In the genomic region with DNA sequence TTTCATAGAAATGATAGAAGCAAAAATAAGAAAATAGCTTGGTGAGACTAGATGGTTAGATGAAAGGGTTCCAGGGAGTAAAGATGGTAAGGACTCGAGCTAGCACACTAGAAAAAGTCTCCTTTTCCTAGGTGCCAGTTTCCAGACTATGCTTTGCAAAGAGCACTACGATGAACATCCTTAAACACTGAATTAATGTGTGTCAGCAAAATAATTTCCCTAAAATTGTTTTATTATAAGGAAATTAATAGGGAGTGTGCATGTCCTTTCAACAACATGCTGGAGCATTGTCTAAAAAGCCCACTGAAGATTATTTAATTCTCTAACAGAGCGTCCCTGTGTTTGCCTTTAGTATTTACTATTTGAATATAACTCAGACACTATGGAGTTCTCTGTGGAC, we compare ENCODE assay signal across 35 cellular contexts.
"Had no signal": no experiment of that assay in that cellular context is flagged by ENCODE, and none has a peak within 500 bp of the region (broad histone marks: within the 10 kb centered on the region; RNA-seq: fewer than 3 reads in every experiment).

No MANE protein-coding gene starts in this region.

- H3K4me1 Mint-ChIP-seq: activated B cell treated with CpG ODN at 0.5 μM for 24 hours; activated naive CD4-positive, alpha-beta T cell treated with anti-CD3 and anti-CD28 coated beads, Interleukin-2, amount 50 U/mL, for 24 hours; activated naive CD8-positive, alpha-beta T cell treated with anti-CD3 and anti-CD28 coated beads for 36 hours had no signal

- H3K4me1 ChIP-seq: adrenal gland had no signal

- H3K27me3 ChIP-seq: body of pancreas, esophagus muscularis mucosa, foreskin keratinocyte, gastrocnemius medialis, heart left ventricle had no signal

- H3K27ac Mint-ChIP-seq: activated B cell treated with CpG ODN at 0.5 μM for 24 hours; activated CD8-positive, alpha-beta T cell treated with anti-CD3 and anti-CD28 coated beads for 36 hours; activated naive CD4-positive, alpha-beta T cell treated with anti-CD3 and anti-CD28 coated beads for 36 hours; activated naive CD4-positive, alpha-beta T cell treated with anti-CD3 and anti-CD28 coated beads, Interleukin-2, amount 50 U/mL, for 24 hours; activated naive CD8-positive, alpha-beta T cell treated with anti-CD3 and anti-CD28 coated beads for 36 hours; activated naive CD8-positive, alpha-beta T cell treated with anti-CD3 and anti-CD28 coated beads, Interleukin-2, amount 50 U/mL, for 24 hours; activated T-helper 1 cell treated with anti-CD3 and anti-CD28 coated beads, Interleukin-12 subunit alpha, Interleukin-12 subunit beta, Interleukin-2, Interleukin-4 antibody, amounts not matched to agents 30 ng/mL and 10 ng/mL and 1 ng/mL, durations not matched to agents 14 hours and 24 hours and 36 hours; activated T-helper 2 cell treated with anti-CD3 and anti-CD28 coated beads, Interferon-gamma antibody, Interleukin-2, Interleukin-4, amounts not matched to agents 10 μg/mL and 5 μg/mL and 100 μg/mL, durations not matched to agents 14 hours and 24 hours and 36 hours; effector memory CD8-positive, alpha-beta T cell; T-helper 17 cell; T-helper 2 cell treated with Interferon-gamma antibody and Interleukin-4, amounts not matched to agents 5 μg/mL and 100 μg/mL, for 36 hours had no signal

- H3K4me3 ChIP-seq: adrenal gland, body of pancreas, esophagus muscularis mucosa, gastrocnemius medialis, heart left ventricle had no signal

- DNase-seq: activated B cell treated with CpG ODN at 0.5 μM for 24 hours; activated CD4-positive, alpha-beta T cell treated with anti-CD3 and anti-CD28 coated beads for 48 hours; activated CD4-positive, alpha-beta T cell treated with anti-CD3 and anti-CD28 coated beads, Interleukin-2, amount 50 U/mL, for 1 hour; activated CD4-positive, alpha-beta T cell treated with anti-CD3 and anti-CD28 coated beads, Interleukin-2, amount 50 U/mL, for 48 hours; activated CD8-positive, alpha-beta memory T cell treated with anti-CD3 and anti-CD28 coated beads for 24 hours; activated CD8-positive, alpha-beta T cell treated with anti-CD3 and anti-CD28 coated beads for 36 hours; activated effector memory CD4-positive, alpha-beta T cell treated with anti-CD3 and anti-CD28 coated beads, Interleukin-2, amount 50 U/mL, for 16 hours; activated naive CD4-positive, alpha-beta T cell treated with anti-CD3 and anti-CD28 coated beads for 36 hours; activated naive CD8-positive, alpha-beta T cell treated with anti-CD3 and anti-CD28 coated beads for 36 hours; activated naive CD8-positive, alpha-beta T cell treated with anti-CD3 and anti-CD28 coated beads, Interleukin-2, amount 50 U/mL, for 24 hours; activated T-cell treated with anti-CD3 and anti-CD28 coated beads, Interleukin-2, amount 50 U/mL, for 1 hour; activated T-cell treated with anti-CD3 and anti-CD28 coated beads, Interleukin-2, amount 50 U/mL, for 48 hours; adrenal gland; amygdala; aorta; body of pancreas; caudate nucleus; cortex of kidney; dermis blood vessel endothelial cell; effector CD4-positive, alpha-beta T cell; effector memory CD8-positive, alpha-beta T cell; gastrocnemius medialis; glutamatergic neuron; heart left ventricle; T-helper 17 cell; T1000; WERI-Rb-1 had no signal

- H3K4me3 Mint-ChIP-seq: activated B cell treated with CpG ODN at 0.5 μM for 24 hours; activated CD8-positive, alpha-beta T cell treated with anti-CD3 and anti-CD28 coated beads for 36 hours; activated naive CD4-positive, alpha-beta T cell treated with anti-CD3 and anti-CD28 coated beads for 36 hours; activated naive CD4-positive, alpha-beta T cell treated with anti-CD3 and anti-CD28 coated beads, Interleukin-2, amount 50 U/mL, for 24 hours; activated naive CD8-positive, alpha-beta T cell treated with anti-CD3 and anti-CD28 coated beads for 36 hours; activated naive CD8-positive, alpha-beta T cell treated with anti-CD3 and anti-CD28 coated beads, Interleukin-2, amount 50 U/mL, for 24 hours; activated T-helper 1 cell treated with anti-CD3 and anti-CD28 coated beads, Interleukin-12 subunit alpha, Interleukin-12 subunit beta, Interleukin-2, Interleukin-4 antibody, amounts not matched to agents 30 ng/mL and 10 ng/mL and 1 ng/mL, durations not matched to agents 14 hours and 24 hours and 36 hours; effector memory CD8-positive, alpha-beta T cell; T-helper 17 cell; T-helper 2 cell treated with Interferon-gamma antibody and Interleukin-4, amounts not matched to agents 5 μg/mL and 100 μg/mL, for 36 hours had no signal

- H3K9me3 Mint-ChIP-seq: activated CD8-positive, alpha-beta T cell treated with anti-CD3 and anti-CD28 coated beads for 36 hours; activated naive CD4-positive, alpha-beta T cell treated with anti-CD3 and anti-CD28 coated beads for 36 hours; activated naive CD4-positive, alpha-beta T cell treated with anti-CD3 and anti-CD28 coated beads, Interleukin-2, amount 50 U/mL, for 24 hours; activated naive CD8-positive, alpha-beta T cell treated with anti-CD3 and anti-CD28 coated beads for 36 hours; activated naive CD8-positive, alpha-beta T cell treated with anti-CD3 and anti-CD28 coated beads, Interleukin-2, amount 50 U/mL, for 24 hours; activated T-helper 1 cell treated with anti-CD3 and anti-CD28 coated beads, Interleukin-12 subunit alpha, Interleukin-12 subunit beta, Interleukin-2, Interleukin-4 antibody, amounts not matched to agents 30 ng/mL and 10 ng/mL and 1 ng/mL, durations not matched to agents 14 hours and 24 hours and 36 hours; activated T-helper 2 cell treated with anti-CD3 and anti-CD28 coated beads, Interferon-gamma antibody, Interleukin-2, Interleukin-4, amounts not matched to agents 10 μg/mL and 5 μg/mL and 100 μg/mL, durations not matched to agents 14 hours and 24 hours and 36 hours; effector memory CD8-positive, alpha-beta T cell; T-helper 2 cell treated with Interferon-gamma antibody and Interleukin-4, amounts not matched to agents 5 μg/mL and 100 μg/mL, for 36 hours had no signal

- H3K9me3 ChIP-seq: adrenal gland, body of pancreas, gastrocnemius medialis had no signal

- ATAC-seq: activated CD4-positive, CD25-positive, alpha-beta regulatory T cell treated with anti-CD3 and anti-CD28 coated beads, Interleukin-2, amount 50 U/mL, for 24 hours; activated CD8-positive, alpha-beta T cell treated with anti-CD3 and anti-CD28 coated beads for 36 hours; activated naive CD8-positive, alpha-beta T cell treated with anti-CD3 and anti-CD28 coated beads, Interleukin-2, amount 50 U/mL, for 24 hours; body of pancreas; effector memory CD8-positive, alpha-beta T cell; gastrocnemius medialis; heart left ventricle; T-helper 17 cell had no signal

- H3K36me3 ChIP-seq: adrenal gland, esophagus muscularis mucosa, gastrocnemius medialis, heart left ventricle, WERI-Rb-1 had no signal

- FAIRE-seq: colon had no signal

- H3K27ac ChIP-seq: adrenal gland, body of pancreas, esophagus muscularis mucosa, foreskin keratinocyte, gastrocnemius medialis, heart left ventricle, WERI-Rb-1 had no signal

- H3K36me3 Mint-ChIP-seq: activated naive CD4-positive, alpha-beta T cell treated with anti-CD3 and anti-CD28 coated beads, Interleukin-2, amount 50 U/mL, for 24 hours; activated naive CD8-positive, alpha-beta T cell treated with anti-CD3 and anti-CD28 coated beads for 36 hours had no signal
